16 cellular contexts compared by ENCODE assay signal in genomic region chr3:41223078-41223477, GRCh38. TPM values are rescaled to one million over a fixed set of nuclear protein-coding genes. Genes with fewer than 3 reads are reported as not detected.
A peak's percentile ranks its signal among the peaks of the same experiment; 100 is the strongest.
DNase-seq lines count a peak whose midpoint lies in the region; ATAC-seq, FAIRE-seq and TF ChIP-seq lines count a peak whose summit lies in the region.
"Had no signal": no experiment of that assay in that cellular context is flagged by ENCODE, and none has a peak within 500 bp of the region (broad histone marks: within the 10 kb centered on the region; RNA-seq: fewer than 3 reads in every experiment).

No MANE protein-coding gene starts in this region.

- no peaks in the 10 kb centered on the region for H3K27me3 Mint-ChIP-seq in activated T-helper 17 cell treated with anti-CD3 and anti-CD28 coated beads, Interleukin-2, amount 50 U/mL, for 72 hours
- H3K27me3 Mint-ChIP-seq: CD4-positive, alpha-beta memory T cell had no signal

- H3K9me3 ChIP-seq in HepG2 (ENCODE audit: low read length) = no peaks in the 10 kb centered on the region
- H3K9me3 ChIP-seq in right lobe of liver = no peaks in the 10 kb centered on the region
- H3K9me3 ChIP-seq in gastrocnemius medialis = no peaks in the 10 kb centered on the region
- H3K9me3 ChIP-seq: HAP-1 had no signal

- H3K9ac ChIP-seq in HepG2 (ENCODE audit: insufficient read depth, low read depth, low read length) = no peak overlapping the region
- H3K9ac ChIP-seq: BLaER1 treated with 17β-estradiol and CSF1 and Interleukin-3, amounts not matched to agents 10 nM and 100 nM had no signal

- H3K4me2 ChIP-seq in HepG2 (ENCODE audit: low read depth, low read length) = no peak overlapping the region

- CTCF ChIA-PET in HepG2 (lab: Yijun Ruan, JAX; ENCODE audit: low intra/inter-chr PET ratio, low total read pairs) = no interaction called here

- peaks cover 41% of the 10 kb centered on the region for H3K4me1 ChIP-seq in HepG2 (ENCODE audit: insufficient read depth, low read length)
- H3K4me1 ChIP-seq in right lobe of liver = peaks cover 0 to 36% (median 6%) of the 10 kb centered on the region in 4 donors
- peaks cover 55 to 63% of the 10 kb centered on the region in 2 donors for H3K4me1 ChIP-seq in gastrocnemius medialis
- H3K4me1 ChIP-seq: HAP-1 had no signal

- TF ChIP-seq CTCF in HepG2 (CRISPR knock-in tag; IDR thresholded peaks at IDR 0.05) (no peak), right lobe of liver (IDR thresholded peaks at IDR 0.05) (no peak), gastrocnemius medialis (IDR thresholded peaks at IDR 0.05 in 4 of 5, conservative IDR thresholded peaks at IDR 0.05 in 1 of 5) (no peak)

- H3K4me3 Mint-ChIP-seq in activated T-helper 17 cell treated with anti-CD3 and anti-CD28 coated beads, Interleukin-2, amount 50 U/mL, for 72 hours = no peak overlapping the region

- FAIRE-seq in HepG2 (lab: Jason Lieb, UNC) = no peak
- FAIRE-seq: GM12878, GM18507, H1 had no signal

- peak overlapping the region; percentile 84 for H3K27ac Mint-ChIP-seq in activated T-helper 17 cell treated with anti-CD3 and anti-CD28 coated beads, Interleukin-2, amount 50 U/mL, for 72 hours

- no peak overlapping the region for H3K27ac ChIP-seq in HepG2 (ENCODE audit: extremely low read length, insufficient read depth, low read length)
- no peak overlapping the region for H3K27ac ChIP-seq in right lobe of liver
- H3K27ac ChIP-seq in gastrocnemius medialis = peak overlapping the region in 3 of 4 donors; percentile 36 to 50 (median 47)
- H3K27ac ChIP-seq: BLaER1 treated with 17β-estradiol and CSF1 and Interleukin-3, amounts not matched to agents 10 nM and 100 nM had no signal

- peaks cover 76% of the 10 kb centered on the region for H4K20me1 ChIP-seq in HepG2 (ENCODE audit: insufficient read depth, low read length)

- POLR2A ChIA-PET in HepG2 (lab: Yijun Ruan, JAX) = no interaction called here

- intact Hi-C loops in HepG2 (cut with micrococcal nuclease; ENCODE audit: unreplicated experiment) = no loop called here
- intact Hi-C loops in right lobe of liver (cut with DNase I) = no loop called here
- intact Hi-C loops in gastrocnemius medialis (cut with DNase I; ENCODE audit: low total_unique reads) = loop anchor here (5.0 kb wide), 1 partner anchor 696 kb away; no protein-coding TSS in a partner anchor
- intact Hi-C loops in posterior cingulate gyrus (cut with DNase I) = no loop called here

- H2AFZ ChIP-seq in HepG2 (ENCODE audit: low read length) = no peak overlapping the region

- WGBS in HepG2 (ENCODE audit: low lambda C conversion rate) = 98% methylated on average over 2 of the region's 2 CpGs
- 27% methylated on average over 2 of the region's 2 CpGs for WGBS in right lobe of liver (ENCODE audit: insufficient coverage, low coverage, low lambda C conversion rate, missing lambda C conversion rate)

- in situ Hi-C loops in HepG2 (cut with HindIII; ENCODE audit: extremely low pct_ligation_motif_present, low pct_unique_long_range_greater_than_20kb) (loop anchor here (25.0 kb wide), 1 partner anchor 636 kb away; no protein-coding TSS in a partner anchor), gastrocnemius medialis (cut with MboI; ENCODE audit: low sequenced_read_pairs in 4 of 4) (loop anchor here in 3 of 4 donors (25.0 kb wide), 2 partner anchors 636 to 911 kb away; partner anchors contain the start of gene EIF1B (in 2 of the 3))

- H3K79me2 ChIP-seq in HepG2 (ENCODE audit: insufficient read depth, low read length) = peaks cover 96% of the 10 kb centered on the region

- TF ChIP-seq RAD21 in HepG2 (CRISPR knock-in tag; IDR thresholded peaks at IDR 0.05) = no peak

- H3K4me3 ChIP-seq in HepG2 (replicated peaks in 1 of 3; ENCODE audit: insufficient read depth in 1 of 3, low read depth in 2 of 3, low read length in 3 of 3) (no peak overlapping the region), right lobe of liver (no peak overlapping the region), gastrocnemius medialis (no peak overlapping the region)
- H3K4me3 ChIP-seq: BLaER1 treated with 17β-estradiol and CSF1 and Interleukin-3, amounts not matched to agents 10 nM and 100 nM; GM12878; HAP-1 had no signal

- DNase-seq in HepG2 (ENCODE audit: low spot score) (no peak), right lobe of liver (no peak), gastrocnemius medialis (no peak), posterior cingulate gyrus (no peak)
- DNase-seq: 8988T; ACHN; CD4-positive, alpha-beta memory T cell; DMS79 had no signal

- H3K36me3 ChIP-seq in HepG2 (replicated peaks in 1 of 2; ENCODE audit: control insufficient read depth in 1 of 2, insufficient read depth in 2 of 2, low read length in 2 of 2) = peaks cover 19 to 51% of the 10 kb centered on the region in 2 experiments
- peaks cover 5 to 40% (median 22%) of the 10 kb centered on the region in 4 donors for H3K36me3 ChIP-seq in right lobe of liver
- H3K36me3 ChIP-seq in gastrocnemius medialis = peaks cover 2 to 19% of the 10 kb centered on the region in 2 donors

- H3K36me3 Mint-ChIP-seq in activated T-helper 17 cell treated with anti-CD3 and anti-CD28 coated beads, Interleukin-2, amount 50 U/mL, for 72 hours (ENCODE audit: low read depth) = peaks cover 73% of the 10 kb centered on the region

- H3K4me1 Mint-ChIP-seq in activated T-helper 17 cell treated with anti-CD3 and anti-CD28 coated beads, Interleukin-2, amount 50 U/mL, for 72 hours = peaks cover 46% of the 10 kb centered on the region

- TF ChIP-seq EP300 in HepG2 (IDR thresholded peaks at IDR 0.05; ENCODE audit: low read depth in 2 of 2, low read length in 2 of 2) (no peak), HepG2 (CRISPR knock-in tag; IDR thresholded peaks at IDR 0.05; ENCODE audit: borderline replicate concordance) (no peak)

- BruUV-seq in HepG2 (replicated peaks; lab: Mats Ljungman, UMichigan) = no TSS peak

- H3K27me3 ChIP-seq in HepG2 (ENCODE audit: control insufficient read depth in 1 of 2, insufficient read depth in 2 of 2, low read length in 2 of 2) (no peaks in the 10 kb centered on the region), right lobe of liver (no peaks in the 10 kb centered on the region), gastrocnemius medialis (no peaks in the 10 kb centered on the region)
- H3K27me3 ChIP-seq: BLaER1 treated with 17β-estradiol and CSF1 and Interleukin-3, amounts not matched to agents 10 nM and 100 nM had no signal

- ATAC-seq in HepG2 (no peak), right lobe of liver (no peak), gastrocnemius medialis (no peak), HG03378 (IDR thresholded peaks at IDR 0.05; ENCODE audit: unreplicated experiment) (no peak), GM21390 (IDR thresholded peaks at IDR 0.05; ENCODE audit: unreplicated experiment) (no peak)
- no peak for ATAC-seq in activated T-helper 17 cell treated with anti-CD3 and anti-CD28 coated beads, Interleukin-2, amount 50 U/mL, for 72 hours (replicated peaks)

- no peak for TF ChIP-seq POLR2A in HepG2 (IDR thresholded peaks at IDR 0.05; ENCODE audit: insufficient read depth in 1 of 2, low read depth in 2 of 2, low read length in 2 of 2)
- TF ChIP-seq POLR2A in right lobe of liver (IDR thresholded peaks at IDR 0.05) = no peak
- no peak for TF ChIP-seq POLR2A in gastrocnemius medialis (IDR thresholded peaks at IDR 0.05)

- H3K9me3 Mint-ChIP-seq in activated T-helper 17 cell treated with anti-CD3 and anti-CD28 coated beads, Interleukin-2, amount 50 U/mL, for 72 hours = no peaks in the 10 kb centered on the region
- H3K9me3 Mint-ChIP-seq: CD4-positive, alpha-beta memory T cell had no signal

TF ChIP-seq in HepG2, 621 proteins besides CTCF, POLR2A, EP300 and RAD21:
- TF ChIP-seq MIXL1 (CRISPR knock-in tag; IDR thresholded peaks at IDR 0.05) = no peak
- TF ChIP-seq CEBPB (IDR thresholded peaks at IDR 0.05; ENCODE audit: borderline replicate concordance, low read depth, low read length) = peak; percentile 57
TF ChIP-seq in HepG2: peak in this region for 1.

RNA-seq across cellular contexts. Expression of gene CTNNB1, which starts 23.8 kb away (rescaled TPM):
- total RNA-seq in HepG2 (2016; rRNA removed; fragmentation: Illumina TruSeq; extraction: Trizol) (489 and 700 TPM in 2 replicates), right lobe of liver (100 to 1,000 TPM; 107 to 160 (median 138) TPM), gastrocnemius medialis (100 to 1,000 TPM; 114 to 157 (median 150) TPM)
- 50.2 and 54.9 TPM in 2 replicates for total RNA-seq in HepG2 (2016; cell fraction: cytosol; rRNA removed; fragmentation: Illumina TruSeq; extraction: Trizol; ENCODE audit: low read depth)
- total RNA-seq in HepG2 (2016; cell fraction: insoluble cytoplasmic fraction; rRNA removed; fragmentation: Illumina TruSeq; extraction: Trizol) = 488 and 720 TPM in 2 replicates
- total RNA-seq in HepG2 (2016; cell fraction: membrane; rRNA removed; fragmentation: Illumina TruSeq; extraction: Trizol) = 94.6 and 98.6 TPM in 2 replicates
- total RNA-seq in HepG2 (2016; cell fraction: nucleus; rRNA removed; fragmentation: Illumina TruSeq; extraction: Trizol) = 268 and 292 TPM in 2 replicates
- 398 and 417 TPM in 2 replicates for polyA plus RNA-seq in HepG2 (2011; rRNA removed)
- polyA plus RNA-seq in HepG2 (2011; cell fraction: cytosol; rRNA removed) = 460 and 473 TPM in 2 replicates
- polyA plus RNA-seq in HepG2 (2011; cell fraction: nucleus; rRNA removed) = 417 and 480 TPM in 2 replicates
- polyA plus RNA-seq in HepG2 (2012) = 229 and 276 TPM in 2 replicates
- polyA plus RNA-seq in HepG2 (2016; cell fraction: cytosol; fragmentation: Illumina TruSeq; extraction: Trizol; ENCODE audit: low read depth) = 7.0 and 9.4 TPM in 2 replicates
- polyA plus RNA-seq in HepG2 (2016; cell fraction: insoluble cytoplasmic fraction; fragmentation: Illumina TruSeq; extraction: Trizol; ENCODE audit: low read depth) = 347 and 367 TPM in 2 replicates
- polyA plus RNA-seq in HepG2 (2016; cell fraction: membrane; fragmentation: Illumina TruSeq; extraction: Trizol; ENCODE audit: low read depth) = 21.8 and 23.3 TPM in 2 replicates
- polyA plus RNA-seq in HepG2 (2016; cell fraction: nucleus; fragmentation: Illumina TruSeq; extraction: Trizol; ENCODE audit: insufficient read depth, low read depth) = 235 and 254 TPM in 2 replicates
- polyA minus RNA-seq in HepG2 (2011; rRNA and poly(A)+ RNA removed; ENCODE audit: low replicate concordance) = 1,533 and 3,275 TPM in 2 replicates
- polyA minus RNA-seq in HepG2 (2011; cell fraction: cytosol; rRNA and poly(A)+ RNA removed) = 616 and 632 TPM in 2 replicates
- polyA minus RNA-seq in HepG2 (2011; cell fraction: nucleus; rRNA and poly(A)+ RNA removed) = 538 and 639 TPM in 2 replicates
- total RNA-seq in activated T-helper 17 cell treated with anti-CD3 and anti-CD28 coated beads, Interleukin-2, amount 50 U/mL, for 72 hours = 100 to 1,000 TPM; 109 to 150 TPM

Comparison
In these comparisons a context has a peak if more than half of its experiments do, and no peak if none do; other contexts are left out.
1. H3K27ac ChIP-seq: peak in gastrocnemius medialis (3 of 4); none in HepG2 (single experiment) and right lobe of liver (0 of 3).